ENCODE assay signal across 19 cellular contexts in the genomic region with DNA sequence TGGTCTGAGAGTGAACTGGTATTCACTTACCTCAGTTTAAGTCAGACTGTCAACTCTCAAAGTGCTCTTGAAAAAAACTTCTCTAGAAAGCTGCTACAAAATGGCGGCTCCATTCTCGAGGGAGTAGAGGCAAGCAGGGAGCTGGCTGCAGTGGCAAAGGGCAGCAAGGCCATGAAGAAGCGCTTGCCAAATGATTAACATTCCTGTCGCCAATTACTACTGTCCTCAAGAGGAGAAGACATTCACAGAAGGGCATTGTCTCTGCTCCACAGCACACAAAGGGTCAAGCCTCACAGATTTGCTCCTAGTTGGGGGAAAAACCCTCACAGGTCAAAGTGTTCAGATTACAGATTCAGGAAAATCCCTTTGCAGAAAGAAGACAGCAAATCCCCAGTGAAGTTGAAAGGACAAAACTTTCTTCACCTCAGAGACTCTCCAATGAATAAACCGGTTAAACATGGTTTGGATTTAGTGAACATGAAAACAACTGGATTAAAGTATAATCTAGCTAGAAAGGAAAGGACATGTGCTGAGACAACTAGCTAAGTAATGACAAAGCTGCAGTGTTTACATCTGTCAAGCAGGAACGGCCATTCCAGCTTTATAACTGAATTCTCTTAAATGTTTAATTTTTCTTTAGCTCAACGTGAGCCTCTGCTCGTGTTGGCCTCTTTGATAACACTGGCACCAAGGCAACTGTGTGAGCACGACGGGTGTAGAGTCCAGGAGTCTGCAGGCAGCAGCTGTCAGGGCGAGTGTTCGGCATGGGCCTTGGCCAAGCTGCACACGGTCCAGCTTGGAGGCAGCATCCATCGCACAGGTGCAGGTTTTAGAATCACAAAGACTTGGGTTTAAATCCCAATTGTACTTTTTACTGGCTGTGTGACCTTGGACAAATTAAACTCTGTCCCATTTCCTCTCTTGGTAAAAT. TPM values are rescaled to one million over a fixed set of nuclear protein-coding genes. Genes with fewer than 3 reads are reported as not detected.
A peak's percentile ranks its signal among the peaks of the same experiment; 100 is the strongest.
DNase-seq lines count a peak whose midpoint lies in the region; ATAC-seq and TF ChIP-seq lines count a peak whose summit lies in the region.
"Had no signal": no experiment of that assay in that cellular context is flagged by ENCODE, and none has a peak within 500 bp of the region (broad histone marks: within the 10 kb centered on the region; RNA-seq: fewer than 3 reads in every experiment).

No MANE protein-coding gene starts in this region.

- H3K27me3 ChIP-seq in GM06990 (replicated peaks; ENCODE audit: control insufficient read depth, insufficient read depth, low read length) = no peaks in the 10 kb centered on the region
- no peaks in the 10 kb centered on the region for H3K27me3 ChIP-seq in neuronal stem cell (ENCODE audit: control insufficient read depth in 3 of 3, insufficient read depth in 3 of 3, low read depth in 1 of 3, low read length in 3 of 3)
- H3K27me3 ChIP-seq: adrenal gland, spleen had no signal

- DNase-seq in GM06990 (ENCODE audit: extremely low read depth, insufficient read length) = peak; percentile 20
- DNase-seq in epithelial cell of esophagus (ENCODE audit: low read depth) = peak; percentile 2
- DNase-seq in neuronal stem cell (ENCODE audit: low spot score) = peak; percentile 62
- no peak for DNase-seq in stimulated activated CD4-positive, alpha-beta T cell treated with anti-CD3 and anti-CD28 coated beads, Interleukin-4, amount 100 ng/mL, for 1 hour
- DNase-seq in iPS-NIHi7 (ENCODE audit: extremely low spot score) = no peak
- DNase-seq: ACHN; adrenal gland; CD8-positive, alpha-beta memory T cell; effector CD8-positive, alpha-beta T cell; left cardiac atrium; mucosa of descending colon; NCI-H1436; spleen; stimulated activated naive CD4-positive, alpha-beta T cell treated with Interleukin-2 at 50 U/mL for 16 hours; T-helper 1 cell had no signal

- H3K79me1 ChIP-seq in neuronal stem cell (ENCODE audit: low read depth, low read length) = no peaks in the 10 kb centered on the region

- peak overlapping the region; percentile 82 for H3K27ac ChIP-seq in neuronal stem cell (replicated peaks; ENCODE audit: low read length)
- H3K27ac ChIP-seq: adrenal gland, spleen, VCaP had no signal

- H2BK5ac ChIP-seq in neuronal stem cell (ENCODE audit: low read length) = no peak overlapping the region

- ATAC-seq in GM21619 (IDR thresholded peaks at IDR 0.05; ENCODE audit: unreplicated experiment) (peak; percentile 67), HG03139 (IDR thresholded peaks at IDR 0.05; ENCODE audit: unreplicated experiment) (no peak), GM21528 (IDR thresholded peaks at IDR 0.05; ENCODE audit: low FRiP score, unreplicated experiment) (no peak)
- ATAC-seq: left cardiac atrium, mucosa of descending colon had no signal

- no peak overlapping the region for H2BK120ac ChIP-seq in neuronal stem cell (ENCODE audit: low read depth, low read length)

- no peak overlapping the region for H3K4ac ChIP-seq in neuronal stem cell (ENCODE audit: low read length)

- H3K4me3 ChIP-seq in GM06990 (replicated peaks; ENCODE audit: low read depth, low read length) = no peak overlapping the region
- H3K4me3 ChIP-seq in epithelial cell of esophagus (ENCODE audit: low read length) = no peak overlapping the region
- H3K4me3 ChIP-seq in neuronal stem cell (ENCODE audit: low read length in 2 of 2) = no peak overlapping the region
- H3K4me3 ChIP-seq: adrenal gland, mucosa of descending colon, spleen had no signal

- no peak overlapping the region for H4K8ac ChIP-seq in neuronal stem cell (ENCODE audit: low read depth, low read length)

- no peak overlapping the region for H3K4me2 ChIP-seq in neuronal stem cell (ENCODE audit: insufficient read depth, low read length, poor library complexity, severe bottlenecking)

- no peaks in the 10 kb centered on the region for H3K36me3 ChIP-seq in GM06990 (ENCODE audit: control insufficient read depth, insufficient read depth, low read length)
- no peaks in the 10 kb centered on the region for H3K36me3 ChIP-seq in neuronal stem cell (replicated peaks in 1 of 2; ENCODE audit: control insufficient read depth in 2 of 2, insufficient read depth in 2 of 2, low read length in 2 of 2)
- H3K36me3 ChIP-seq: adrenal gland had no signal

- H3K9ac ChIP-seq in neuronal stem cell (ENCODE audit: low read depth, low read length, poor library complexity) = no peak overlapping the region

- H3K14ac ChIP-seq in neuronal stem cell (ENCODE audit: low read length) = no peak overlapping the region

- H4K91ac ChIP-seq in neuronal stem cell (ENCODE audit: low read depth, low read length, poor library complexity) = no peak overlapping the region

- H3K9me3 ChIP-seq in neuronal stem cell (replicated peaks in 1 of 2; ENCODE audit: control insufficient read depth in 2 of 2, insufficient read depth in 1 of 2, low read depth in 1 of 2, low read length in 2 of 2) = no peaks in the 10 kb centered on the region
- H3K9me3 ChIP-seq: adrenal gland, mucosa of descending colon, spleen had no signal

- no peak overlapping the region for H3K23ac ChIP-seq in neuronal stem cell (ENCODE audit: low read depth, low read length, poor library complexity)

- H3K4me1 ChIP-seq in neuronal stem cell (ENCODE audit: control insufficient read depth in 2 of 2, insufficient read depth in 1 of 2, low read depth in 1 of 2, low read length in 2 of 2) = peaks cover 4 to 5% of the 10 kb centered on the region in 2 donors
- H3K4me1 ChIP-seq: adrenal gland, spleen had no signal

- no peak overlapping the region for H2AK5ac ChIP-seq in neuronal stem cell (ENCODE audit: low read depth, low read length)

- peak overlapping the region; percentile 54 for H2AFZ ChIP-seq in neuronal stem cell (ENCODE audit: low read length)

- H2BK12ac ChIP-seq in neuronal stem cell (ENCODE audit: low read length) = no peak overlapping the region

- peak overlapping the region; percentile 63 for H3K18ac ChIP-seq in neuronal stem cell (ENCODE audit: low read length)

- H2BK15ac ChIP-seq in neuronal stem cell (ENCODE audit: low read length) = no peak overlapping the region

- WGBS in neuronal stem cell (ENCODE audit: extremely low coverage in 2 of 2, insufficient read length in 2 of 2, insufficient replicate concordance in 1 of 2), 2 donors = no CpG with 5 or more reads among the region's 14 CpGs

- TF ChIP-seq CTCF in GM06990 (IDR thresholded peaks at IDR 0.05; ENCODE audit: insufficient read depth, low read length, poor library complexity, severe bottlenecking) (no peak), epithelial cell of esophagus (IDR thresholded peaks at IDR 0.05; ENCODE audit: insufficient read depth, low read depth, low read length, missing control alignments) (no peak)

RNA-seq across cellular contexts. Expression of a gene that starts 37.6 kb away (rescaled TPM):
- polyA plus RNA-seq in neuronal stem cell (2013, experiment 1 of 2) = 0.45 TPM
- polyA plus RNA-seq in neuronal stem cell (2013, experiment 2 of 2) = 0.42 TPM
- polyA plus RNA-seq: CD8-positive, alpha-beta memory T cell; spleen had no signal

RNA-seq across cellular contexts. Expression of a gene that starts 57.4 kb away (rescaled TPM):
- polyA plus RNA-seq in neuronal stem cell (2013, experiment 1 of 2) = 100 TPM
- 102 TPM for polyA plus RNA-seq in neuronal stem cell (2013, experiment 2 of 2)

Comparison
In these comparisons a context has a peak if more than half of its experiments do, and no peak if none do; other contexts are left out.
1. DNase-seq: peak in GM06990 (single experiment), epithelial cell of esophagus (single experiment) and neuronal stem cell (single experiment); none in stimulated activated CD4-positive, alpha-beta T cell treated with anti-CD3 and anti-CD28 coated beads, Interleukin-4, amount 100 ng/mL, for 1 hour (single experiment) and iPS-NIHi7 (single experiment).